In genomic region chr3:115790759-115791158, GRCh38 we compare ENCODE assay signal across 1 cellular context.
TF ChIP-seq lines count a peak whose summit lies in the region.

No MANE protein-coding gene starts in this region.

TF ChIP-seq in GM23338, 12 proteins besides CTCF, POLR2A, EP300 and RAD21 (continued from another document):
- TF ChIP-seq ZNF462 (CRISPR knock-in tag; IDR thresholded peaks at IDR 0.05) (no peak), EZH2 (IDR thresholded peaks at IDR 0.05; ENCODE audit: low read depth, unreplicated experiment) (no peak), STAT1 (IDR thresholded peaks at IDR 0.05; ENCODE audit: unreplicated experiment) (no peak), JUNB (IDR thresholded peaks at IDR 0.05; ENCODE audit: unreplicated experiment) (no peak), REST (IDR thresholded peaks at IDR 0.05; ENCODE audit: unreplicated experiment) (no peak), EZH2phosphoT487 (IDR thresholded peaks at IDR 0.05; ENCODE audit: unreplicated experiment) (no peak), POLR2AphosphoS5 (IDR thresholded peaks at IDR 0.05; ENCODE audit: low read depth) (no peak)
TF ChIP-seq in GM23338: peak in this region for 0.
